In genomic region chr4:26061248-26061986, GRCh38 we compare ENCODE assay signal across 8 cellular contexts.
DNase-seq lines count a peak whose midpoint lies in the region; ATAC-seq and TF ChIP-seq lines count a peak whose summit lies in the region.

No MANE protein-coding gene starts in this region.

- peaks cover 0 to 5% (median 0%) of the 10 kb centered on the region in 8 donors for H3K9me3 Mint-ChIP-seq in CD4-positive, alpha-beta memory T cell
- peaks cover 13% of the 10 kb centered on the region for H3K9me3 Mint-ChIP-seq in activated naive CD8-positive, alpha-beta T cell treated with anti-CD3 and anti-CD28 coated beads, Interleukin-2, amount 50 U/mL, for 24 hours

- H4K20me1 ChIP-seq in MM.1S (ENCODE audit: insufficient read depth, low read length) = no peaks in the 10 kb centered on the region

- no peaks in the 10 kb centered on the region for H3K9me2 ChIP-seq in MM.1S (replicated peaks; ENCODE audit: insufficient read depth, low read length)

- CTCF ChIA-PET in CD4-positive, alpha-beta memory T cell (lab: Charles Lee; ENCODE audit: partially characterized antibody) = interaction anchor here (0.7 to 5.2 kb wide), 10 partner anchors 14 to 356 kb away, joined by 3 to 31 read pairs (median 4); no protein-coding TSS in a partner anchor

- H3K27ac ChIP-seq in CD4-positive, alpha-beta memory T cell (ENCODE audit: low read depth, low read length) = no peak overlapping the region
- no peak overlapping the region for H3K27ac ChIP-seq in MM.1S (ENCODE audit: low read length)

- H3K9ac ChIP-seq in MM.1S (ENCODE audit: low read length) = no peak overlapping the region

- H3K27me3 Mint-ChIP-seq in CD4-positive, alpha-beta memory T cell = no peaks in the 10 kb centered on the region
- peaks cover 22% of the 10 kb centered on the region for H3K27me3 Mint-ChIP-seq in activated naive CD8-positive, alpha-beta T cell treated with anti-CD3 and anti-CD28 coated beads, Interleukin-2, amount 50 U/mL, for 24 hours

- peak in 4 of 5 donors; percentile 15 to 26 (median 16) for DNase-seq in CD4-positive, alpha-beta memory T cell
- peak; percentile 37 for DNase-seq in GM19240 (ENCODE audit: insufficient read length, low spot score)
- DNase-seq in MM.1S = no peak
- no peak for DNase-seq in activated naive CD8-positive, alpha-beta T cell treated with anti-CD3 and anti-CD28 coated beads, Interleukin-2, amount 50 U/mL, for 24 hours
- DNase-seq in left colon = no peak
- no peak for DNase-seq in activated effector memory CD4-positive, alpha-beta T cell treated with anti-CD3 and anti-CD28 coated beads, Interleukin-2, amount 50 U/mL, for 16 hours
- no peak for DNase-seq in T1000 (lab: John Stamatoyannopoulos, UW)

- H3F3A ChIP-seq in MM.1S (ENCODE audit: insufficient read depth, low read length) = no peaks in the 10 kb centered on the region

- H3K4me1 ChIP-seq in CD4-positive, alpha-beta memory T cell (ENCODE audit: insufficient read depth, low read length) = no peaks in the 10 kb centered on the region
- no peaks in the 10 kb centered on the region for H3K4me1 ChIP-seq in MM.1S (ENCODE audit: low read length)

- no peaks in the 10 kb centered on the region for H3K36me3 ChIP-seq in CD4-positive, alpha-beta memory T cell (ENCODE audit: insufficient read depth, low read length)
- H3K36me3 ChIP-seq in MM.1S (replicated peaks; ENCODE audit: insufficient read depth, low read length) = no peaks in the 10 kb centered on the region

- POLR2A ChIA-PET in CD4-positive, alpha-beta memory T cell (lab: Charles Lee; ENCODE audit: partially characterized antibody) = no interaction called here

- ATAC-seq in activated naive CD8-positive, alpha-beta T cell treated with anti-CD3 and anti-CD28 coated beads, Interleukin-2, amount 50 U/mL, for 24 hours = peak; percentile 50
- ATAC-seq in left colon = peak; percentile 79
- no peak for ATAC-seq in HG03025 (IDR thresholded peaks at IDR 0.05; ENCODE audit: low FRiP score, unreplicated experiment)

- H3K4me2 ChIP-seq in MM.1S (ENCODE audit: low read depth, low read length) = no peak overlapping the region

- H2AFZ ChIP-seq in MM.1S (ENCODE audit: low read length) = no peak overlapping the region

- intact Hi-C loops in CD4-positive, alpha-beta memory T cell (cut with micrococcal nuclease) = loop anchor here (1.0 kb wide), 2 partner anchors 264 to 349 kb away; no protein-coding TSS in a partner anchor
- intact Hi-C loops in left colon (cut with DNase I, micrococcal nuclease) = no loop called here

- no peak overlapping the region for H3K27ac Mint-ChIP-seq in CD4-positive, alpha-beta memory T cell
- no peak overlapping the region for H3K27ac Mint-ChIP-seq in activated naive CD8-positive, alpha-beta T cell treated with anti-CD3 and anti-CD28 coated beads, Interleukin-2, amount 50 U/mL, for 24 hours

- no peaks in the 10 kb centered on the region for H3K27me3 ChIP-seq in CD4-positive, alpha-beta memory T cell (ENCODE audit: insufficient read depth, low read length)
- no peaks in the 10 kb centered on the region for H3K27me3 ChIP-seq in MM.1S (replicated peaks; ENCODE audit: insufficient read depth, low read length)

- H3K9me3 ChIP-seq in CD4-positive, alpha-beta memory T cell (ENCODE audit: control insufficient read depth in 1 of 2, low read length in 2 of 2) = no peaks in the 10 kb centered on the region
- no peaks in the 10 kb centered on the region for H3K9me3 ChIP-seq in MM.1S (replicated peaks; ENCODE audit: insufficient read depth, low read length)

- H3K4me3 Mint-ChIP-seq in CD4-positive, alpha-beta memory T cell = no peak overlapping the region
- no peak overlapping the region for H3K4me3 Mint-ChIP-seq in activated naive CD8-positive, alpha-beta T cell treated with anti-CD3 and anti-CD28 coated beads, Interleukin-2, amount 50 U/mL, for 24 hours

- TF ChIP-seq CTCF in MM.1S (IDR thresholded peaks at IDR 0.05; ENCODE audit: low read length) = peak; percentile 16; the same call in 1 of the 2 replicates

- H3K79me2 ChIP-seq in MM.1S (ENCODE audit: low read length) = no peaks in the 10 kb centered on the region

- H3K36me3 Mint-ChIP-seq in CD4-positive, alpha-beta memory T cell = no peaks in the 10 kb centered on the region
- peaks cover 2% of the 10 kb centered on the region for H3K36me3 Mint-ChIP-seq in activated naive CD8-positive, alpha-beta T cell treated with anti-CD3 and anti-CD28 coated beads, Interleukin-2, amount 50 U/mL, for 24 hours (ENCODE audit: low read depth)

- H3K4me3 ChIP-seq in CD4-positive, alpha-beta memory T cell (ENCODE audit: low read length in 2 of 2) = no peak overlapping the region
- H3K4me3 ChIP-seq in MM.1S (ENCODE audit: low read length) = no peak overlapping the region

- H3K4me1 Mint-ChIP-seq in CD4-positive, alpha-beta memory T cell = peaks cover 2 to 8% (median 7%) of the 10 kb centered on the region in 4 donors
- H3K4me1 Mint-ChIP-seq in activated naive CD8-positive, alpha-beta T cell treated with anti-CD3 and anti-CD28 coated beads, Interleukin-2, amount 50 U/mL, for 24 hours = peaks cover 31% of the 10 kb centered on the region

Comparison
In these comparisons a context has a peak if more than half of its experiments do, and no peak if none do; other contexts are left out.
1. DNase-seq: peak in CD4-positive, alpha-beta memory T cell (4 of 5) and GM19240 (single experiment); none in MM.1S (single experiment), activated naive CD8-positive, alpha-beta T cell treated with anti-CD3 and anti-CD28 coated beads, Interleukin-2, amount 50 U/mL, for 24 hours (single experiment), left colon (0 of 2), activated effector memory CD4-positive, alpha-beta T cell treated with anti-CD3 and anti-CD28 coated beads, Interleukin-2, amount 50 U/mL, for 16 hours (single experiment) and T1000 (single experiment).